ENCODE assay signal across 9 cellular contexts in genomic region chr7:23334482-23335056, GRCh38. TPM values are rescaled to one million over a fixed set of nuclear protein-coding genes. Genes with fewer than 3 reads are reported as not detected.
DNase-seq lines count a peak whose midpoint lies in the region; ATAC-seq and TF ChIP-seq lines count a peak whose summit lies in the region.
"Had no signal": no experiment of that assay in that cellular context is flagged by ENCODE, and none has a peak within 500 bp of the region (broad histone marks: within the 10 kb centered on the region; RNA-seq: fewer than 3 reads in every experiment).

No MANE protein-coding gene starts in this region.

- 5% methylated on average over 5 of the region's 5 CpGs for WGBS in right lobe of liver (ENCODE audit: insufficient coverage, low coverage, low lambda C conversion rate, missing lambda C conversion rate)

- peaks cover 0 to 64% (median 11%) of the 10 kb centered on the region in 4 donors for H3K4me1 ChIP-seq in right lobe of liver

- H3K27me3 ChIP-seq in brain microvascular endothelial cell (replicated peaks) (no peaks in the 10 kb centered on the region), right lobe of liver (no peaks in the 10 kb centered on the region)

- H3K4me3 ChIP-seq in brain microvascular endothelial cell (ENCODE audit: low read depth, low read length): no peak overlapping the region
- H3K4me3 ChIP-seq in right lobe of liver: no peak overlapping the region

- peak; percentile 58 to 79 (median 64) for ATAC-seq in right lobe of liver
- ATAC-seq in HG02970 (IDR thresholded peaks at IDR 0.05; ENCODE audit: low FRiP score, unreplicated experiment): no peak
- no peak for ATAC-seq in HG02981 (IDR thresholded peaks at IDR 0.05; ENCODE audit: unreplicated experiment)

- TF ChIP-seq POLR2A in right lobe of liver (IDR thresholded peaks at IDR 0.05): no peak

- TF ChIP-seq CTCF in brain microvascular endothelial cell (IDR thresholded peaks at IDR 0.05; ENCODE audit: low read depth, low read length, missing control alignments) (no peak), right lobe of liver (IDR thresholded peaks at IDR 0.05) (no peak)

- in situ Hi-C loops in brain microvascular endothelial cell (cut with HindIII; ENCODE audit: low pct_ligation_motif_present, low sequenced_read_pairs): no loop called here

- H3K27ac ChIP-seq in brain microvascular endothelial cell: peak overlapping the region; percentile 91
- H3K27ac ChIP-seq in right lobe of liver: peak overlapping the region in 2 of 3 donors; percentile 13 to 26

- H3K36me3 ChIP-seq in brain microvascular endothelial cell (replicated peaks) (peaks cover 23% of the 10 kb centered on the region), right lobe of liver (no peaks in the 10 kb centered on the region)

- intact Hi-C loops in right lobe of liver (cut with DNase I): no loop called here

- peak; percentile 88 for DNase-seq in AG08395 (ENCODE audit: low spot score)
- peak; percentile 72 for DNase-seq in HuH-7.5 (ENCODE audit: low spot score)
- DNase-seq in brain microvascular endothelial cell: peak; percentile 92
- peak in 2 of 3 donors; percentile 31 to 61 for DNase-seq in right lobe of liver
- no peak for DNase-seq in NCI-H187 treated with DMSO at 0.1 percent for 48 hours (lab: John Stamatoyannopoulos, UW)
- DNase-seq in NCI-H82 (lab: John Stamatoyannopoulos, UW): no peak
- DNase-seq: GDM1 had no signal

- H3K9me3 ChIP-seq in right lobe of liver: no peaks in the 10 kb centered on the region

RNA-seq across cellular contexts. Expression of gene MALSU1, which starts 35.4 kb away (rescaled TPM):
- total RNA-seq in right lobe of liver: 10 to 100 TPM; 36.7 to 55.1 (median 44.7) TPM

Comparison
In these comparisons a context has a peak if more than half of its experiments do, and no peak if none do; other contexts are left out.
1. DNase-seq: peak in AG08395 (single experiment), HuH-7.5 (single experiment), brain microvascular endothelial cell (single experiment) and right lobe of liver (2 of 3); none in NCI-H187 treated with DMSO at 0.1 percent for 48 hours (single experiment) and NCI-H82 (single experiment).
2. ATAC-seq: peak in right lobe of liver (4 of 4); none in HG02970 (single experiment) and HG02981 (single experiment).